Comparison of ENCODE assay signal across 31 cellular contexts in genomic region chr3:141257971-141258370, GRCh38. TPM values are rescaled to one million over a fixed set of nuclear protein-coding genes. Genes with fewer than 3 reads are reported as not detected.
DNase-seq lines count a peak whose midpoint lies in the region; ATAC-seq, FAIRE-seq and TF ChIP-seq lines count a peak whose summit lies in the region.
"Had no signal": no experiment of that assay in that cellular context is flagged by ENCODE, and none has a peak within 500 bp of the region (broad histone marks: within the 10 kb centered on the region; RNA-seq: fewer than 3 reads in every experiment).

No MANE protein-coding gene starts in this region.

- H3K4me3 Mint-ChIP-seq in T-helper 2 cell treated with Interferon-gamma antibody and Interleukin-4, amounts not matched to agents 5 μg/mL and 100 μg/mL, for 36 hours, result no peak overlapping the region
- H3K4me3 Mint-ChIP-seq in activated naive CD8-positive, alpha-beta T cell treated with anti-CD3 and anti-CD28 coated beads, Interleukin-2, amount 50 U/mL, for 24 hours, result no peak overlapping the region
- no peak overlapping the region for H3K4me3 Mint-ChIP-seq in activated naive CD8-positive, alpha-beta T cell treated with anti-CD3 and anti-CD28 coated beads for 36 hours
- H3K4me3 Mint-ChIP-seq in stimulated activated naive CD8-positive, alpha-beta T cell treated with anti-CD3 and anti-CD28 coated beads, Interleukin-15, amount 100 ng/mL, for 72 hours, result no peak overlapping the region
- H3K4me3 Mint-ChIP-seq: activated naive CD4-positive, alpha-beta T cell treated with anti-CD3 and anti-CD28 coated beads, Interleukin-2, amount 10 ng/mL, durations not matched to agents 7 days and 5 days; CD14-positive monocyte; H9; naive B cell; T-cell had no signal

- DNase-seq in T-helper 2 cell treated with Interferon-gamma antibody and Interleukin-4, amounts not matched to agents 5 μg/mL and 100 μg/mL, for 36 hours (ENCODE audit: low spot score), result peak; percentile 75
- DNase-seq in T-helper 2 cell, result no peak
- peak; percentile 37 for DNase-seq in activated naive CD8-positive, alpha-beta T cell treated with anti-CD3 and anti-CD28 coated beads, Interleukin-2, amount 50 U/mL, for 24 hours
- no peak for DNase-seq in activated naive CD8-positive, alpha-beta T cell treated with anti-CD3 and anti-CD28 coated beads for 36 hours
- no peak for DNase-seq in H1 (ENCODE audit: low read depth in 1 of 2, low spot score in 2 of 2)
- peak in 1 of 2 donors; percentile 35 for DNase-seq in stimulated activated naive CD8-positive, alpha-beta T cell treated with anti-CD3 and anti-CD28 coated beads, Interleukin-15, amount 100 ng/mL, for 72 hours
- no peak for DNase-seq in stomach
- no peak for DNase-seq in NCI-H2081 treated with DMSO at 0.1 percent for 48 hours (lab: John Stamatoyannopoulos, UW)
- DNase-seq: activated CD4-positive, CD25-positive, alpha-beta regulatory T cell treated with anti-CD3 and anti-CD28 coated beads, Interleukin-2, amount 50 U/mL, for 72 hours; activated naive CD4-positive, alpha-beta T cell treated with anti-CD3 and anti-CD28 coated beads, Interleukin-2, amount 10 ng/mL, durations not matched to agents 7 days and 5 days; Calu3; colonic mucosa; DMS79 treated with DMSO at 0.1 percent for 48 hours; effector CD8-positive, alpha-beta T cell; glutamatergic neuron; H9; left ventricle myocardium superior; naive B cell; NCI-H1417; NCI-H446; NCI-H82; occipital lobe; RPMI8226; T-cell; testis had no signal

- no peak overlapping the region for H2BK120ac ChIP-seq in H1 (replicated peaks; ENCODE audit: low read depth, low read length)

- no peak overlapping the region; the same call in 1 of the 2 replicates for H4K8ac ChIP-seq in H1 (ENCODE audit: extremely low read depth, insufficient read depth, low read length)

- CTCF ChIA-PET in H1 (lab: Charles Lee; ENCODE audit: partially characterized antibody), result interaction anchor here (0.6 to 6.3 kb wide), 8 partner anchors 9 to 469 kb away, joined by 3 to 39 read pairs (median 5); partner anchors contain the start of gene PXYLP1

- no peaks in the 10 kb centered on the region for H3K9me3 Mint-ChIP-seq in T-helper 2 cell treated with Interferon-gamma antibody and Interleukin-4, amounts not matched to agents 5 μg/mL and 100 μg/mL, for 36 hours
- no peaks in the 10 kb centered on the region for H3K9me3 Mint-ChIP-seq in activated naive CD8-positive, alpha-beta T cell treated with anti-CD3 and anti-CD28 coated beads, Interleukin-2, amount 50 U/mL, for 24 hours
- H3K9me3 Mint-ChIP-seq in activated naive CD8-positive, alpha-beta T cell treated with anti-CD3 and anti-CD28 coated beads for 36 hours, result no peaks in the 10 kb centered on the region
- H3K9me3 Mint-ChIP-seq in stimulated activated naive CD8-positive, alpha-beta T cell treated with anti-CD3 and anti-CD28 coated beads, Interleukin-15, amount 100 ng/mL, for 72 hours, result no peaks in the 10 kb centered on the region
- H3K9me3 Mint-ChIP-seq: activated naive CD4-positive, alpha-beta T cell treated with anti-CD3 and anti-CD28 coated beads, Interleukin-2, amount 10 ng/mL, durations not matched to agents 7 days and 5 days; H9; naive B cell; T-cell had no signal

- H2BK20ac ChIP-seq in H1 (ENCODE audit: low read length), result no peak overlapping the region

- 0 out of 2 replicates have a peak overlapping the region, but pooled peaks have one; percentile 43 for H2AK5ac ChIP-seq in H1 (ENCODE audit: low read depth, low read length)

- POLR2A ChIA-PET in H1 (lab: Charles Lee; ENCODE audit: partially characterized antibody), result interaction anchor here (1.8 kb wide), 1 partner anchor 9 kb away, joined by 6 read pairs; no protein-coding TSS in a partner anchor

- H2BK5ac ChIP-seq in H1 (ENCODE audit: low read depth, low read length), result no peak overlapping the region

- H4K5ac ChIP-seq in H1 (ENCODE audit: insufficient read length, low read depth, low read length), result no peak overlapping the region

- ATAC-seq in activated naive CD8-positive, alpha-beta T cell treated with anti-CD3 and anti-CD28 coated beads, Interleukin-2, amount 50 U/mL, for 24 hours, result peak; percentile 51
- peak; percentile 30 for ATAC-seq in stimulated activated naive CD8-positive, alpha-beta T cell treated with anti-CD3 and anti-CD28 coated beads, Interleukin-15, amount 100 ng/mL, for 72 hours
- ATAC-seq: left ventricle myocardium superior, T-cell had no signal

- H3K36me3 Mint-ChIP-seq in T-helper 2 cell treated with Interferon-gamma antibody and Interleukin-4, amounts not matched to agents 5 μg/mL and 100 μg/mL, for 36 hours (ENCODE audit: low read depth), result peaks cover 23% of the 10 kb centered on the region
- peaks cover 3% of the 10 kb centered on the region for H3K36me3 Mint-ChIP-seq in activated naive CD8-positive, alpha-beta T cell treated with anti-CD3 and anti-CD28 coated beads, Interleukin-2, amount 50 U/mL, for 24 hours (ENCODE audit: low read depth)
- peaks cover 13% of the 10 kb centered on the region for H3K36me3 Mint-ChIP-seq in activated naive CD8-positive, alpha-beta T cell treated with anti-CD3 and anti-CD28 coated beads for 36 hours
- H3K36me3 Mint-ChIP-seq: naive B cell had no signal

- H3K4me1 Mint-ChIP-seq in T-helper 2 cell treated with Interferon-gamma antibody and Interleukin-4, amounts not matched to agents 5 μg/mL and 100 μg/mL, for 36 hours (ENCODE audit: low read depth), result peaks cover 76% of the 10 kb centered on the region
- peaks cover 39% of the 10 kb centered on the region for H3K4me1 Mint-ChIP-seq in activated naive CD8-positive, alpha-beta T cell treated with anti-CD3 and anti-CD28 coated beads, Interleukin-2, amount 50 U/mL, for 24 hours
- peaks cover 37% of the 10 kb centered on the region for H3K4me1 Mint-ChIP-seq in activated naive CD8-positive, alpha-beta T cell treated with anti-CD3 and anti-CD28 coated beads for 36 hours
- peaks cover 64% of the 10 kb centered on the region for H3K4me1 Mint-ChIP-seq in stimulated activated naive CD8-positive, alpha-beta T cell treated with anti-CD3 and anti-CD28 coated beads, Interleukin-15, amount 100 ng/mL, for 72 hours
- H3K4me1 Mint-ChIP-seq: naive B cell had no signal

- no peak for TF ChIP-seq RAD21 in H1 (IDR thresholded peaks at IDR 0.05 in 1 of 2, conservative IDR thresholded peaks at IDR 0.05 in 1 of 2; ENCODE audit: low read depth in 2 of 2, low read length in 2 of 2)

- H3K27me3 ChIP-seq in H1 (replicated peaks in 1 of 4; ENCODE audit: control insufficient read depth in 3 of 4, extremely low read depth in 1 of 4, insufficient read depth in 3 of 4, low read length in 3 of 4) (no peaks in the 10 kb centered on the region), stomach (no peaks in the 10 kb centered on the region)
- H3K27me3 ChIP-seq: colonic mucosa, SJSA1, testis, vagina had no signal

- FAIRE-seq in H1 (lab: Jason Lieb, UNC), result no peak
- FAIRE-seq: keratinocyte, TTC549 had no signal

- H2BK15ac ChIP-seq in H1 (ENCODE audit: low read length), result no peak overlapping the region

- no peak for TF ChIP-seq EP300 in H1 (IDR thresholded peaks at IDR 0.05; ENCODE audit: borderline replicate concordance in 1 of 2, low read depth in 2 of 2, low read length in 2 of 2)
- no peak for TF ChIP-seq EP300 in stomach (IDR thresholded peaks at IDR 0.05)

- H3K4me1 ChIP-seq in H1 (replicated peaks in 1 of 4; ENCODE audit: control insufficient read depth in 3 of 4, insufficient read depth in 4 of 4, low read length in 3 of 4) (peaks cover 0 to 5% (median 0%) of the 10 kb centered on the region in 4 experiments; a peak in 3 of 7 replicates), stomach (no peaks in the 10 kb centered on the region)
- H3K4me1 ChIP-seq: colonic mucosa, testis, vagina had no signal

- no peak overlapping the region for H3K4me2 ChIP-seq in H1 (ENCODE audit: insufficient read depth in 1 of 2, low read depth in 2 of 2, low read length in 2 of 2)

- H4K91ac ChIP-seq in H1 (replicated peaks; ENCODE audit: insufficient read length, low read length), result no peak overlapping the region

- intact Hi-C loops in stomach (cut with DNase I; ENCODE audit: low total_unique reads), result no loop called here

- H3K23me2 ChIP-seq in H1 (ENCODE audit: low read depth, low read length), result no peaks in the 10 kb centered on the region

- H3K9me3 ChIP-seq in H1 (ENCODE audit: insufficient read depth in 2 of 2, low read depth in 1 of 2, low read length in 1 of 2) (no peaks in the 10 kb centered on the region), stomach (no peaks in the 10 kb centered on the region)
- H3K9me3 ChIP-seq: colonic mucosa, SJSA1, testis, vagina had no signal

- TF ChIP-seq POLR2A in H1 (IDR thresholded peaks at IDR 0.05; ENCODE audit: control extremely low read depth in 1 of 2, low read depth in 2 of 2, low read length in 2 of 2), result no peak
- no peak for TF ChIP-seq POLR2A in stomach (IDR thresholded peaks at IDR 0.05)

- H3K4me3 ChIP-seq in H1 (ENCODE audit: extremely low read depth in 1 of 4, insufficient read depth in 2 of 4, low read depth in 3 of 4, low read length in 4 of 4), result no peak overlapping the region
- H3K4me3 ChIP-seq in stomach, result no peak overlapping the region
- H3K4me3 ChIP-seq: colonic mucosa, SJSA1, testis, vagina had no signal

- H3K27me3 Mint-ChIP-seq in T-helper 2 cell treated with Interferon-gamma antibody and Interleukin-4, amounts not matched to agents 5 μg/mL and 100 μg/mL, for 36 hours (ENCODE audit: low read depth), result no peaks in the 10 kb centered on the region
- no peaks in the 10 kb centered on the region for H3K27me3 Mint-ChIP-seq in activated naive CD8-positive, alpha-beta T cell treated with anti-CD3 and anti-CD28 coated beads, Interleukin-2, amount 50 U/mL, for 24 hours
- no peaks in the 10 kb centered on the region for H3K27me3 Mint-ChIP-seq in activated naive CD8-positive, alpha-beta T cell treated with anti-CD3 and anti-CD28 coated beads for 36 hours
- no peaks in the 10 kb centered on the region for H3K27me3 Mint-ChIP-seq in stimulated activated naive CD8-positive, alpha-beta T cell treated with anti-CD3 and anti-CD28 coated beads, Interleukin-15, amount 100 ng/mL, for 72 hours
- H3K27me3 Mint-ChIP-seq: activated naive CD4-positive, alpha-beta T cell treated with anti-CD3 and anti-CD28 coated beads, Interleukin-2, amount 10 ng/mL, durations not matched to agents 7 days and 5 days; naive B cell; T-cell had no signal

- TF ChIP-seq CTCF in H1 (IDR thresholded peaks at IDR 0.05; ENCODE audit: control extremely low read depth in 1 of 3, insufficient read depth in 1 of 3, low read depth in 1 of 3, low read length in 3 of 3) (no peak), stomach (IDR thresholded peaks at IDR 0.05) (no peak)

- H2BK12ac ChIP-seq in H1 (ENCODE audit: low read depth, low read length), result no peak overlapping the region

- H3K23ac ChIP-seq in H1 (ENCODE audit: insufficient read length), result no peak overlapping the region

- no peak overlapping the region for H3K14ac ChIP-seq in H1 (ENCODE audit: insufficient read length)

- no peak overlapping the region for H3K18ac ChIP-seq in H1 (ENCODE audit: extremely low read depth, low read length)

- H3K4ac ChIP-seq in H1 (replicated peaks; ENCODE audit: insufficient read length, low read depth, low read length), result no peak overlapping the region

- H3K9ac ChIP-seq in H1 (replicated peaks in 1 of 4; ENCODE audit: extremely low read depth in 1 of 4, low read depth in 3 of 4, low read length in 3 of 4), result no peak overlapping the region

- H4K20me1 ChIP-seq in H1 (replicated peaks in 1 of 2; ENCODE audit: control insufficient read depth in 1 of 2, insufficient read depth in 2 of 2, low read length in 2 of 2), result peaks cover 2% of the 10 kb centered on the region in 2 experiments

- peaks cover 0 to 6% (median 4%) of the 10 kb centered on the region in 4 experiments; a peak in 2 of 8 replicates for H3K36me3 ChIP-seq in H1 (ENCODE audit: control insufficient read depth in 2 of 4, insufficient read depth in 4 of 4, low read length in 3 of 4)
- H3K36me3 ChIP-seq in stomach, result peaks cover 0 to 21% (median 13%) of the 10 kb centered on the region in 4 donors
- H3K36me3 ChIP-seq: colonic mucosa, SJSA1, vagina had no signal

- H2AFZ ChIP-seq in H1 (ENCODE audit: low read length), result no peak overlapping the region

- no peaks in the 10 kb centered on the region; the same call in 1 of the 2 replicates for H3K79me1 ChIP-seq in H1 (ENCODE audit: low read depth, low read length)

- H3K27ac Mint-ChIP-seq in T-helper 2 cell treated with Interferon-gamma antibody and Interleukin-4, amounts not matched to agents 5 μg/mL and 100 μg/mL, for 36 hours, result peak overlapping the region; percentile 56
- H3K27ac Mint-ChIP-seq in activated naive CD8-positive, alpha-beta T cell treated with anti-CD3 and anti-CD28 coated beads, Interleukin-2, amount 50 U/mL, for 24 hours, result no peak overlapping the region
- no peak overlapping the region for H3K27ac Mint-ChIP-seq in activated naive CD8-positive, alpha-beta T cell treated with anti-CD3 and anti-CD28 coated beads for 36 hours
- H3K27ac Mint-ChIP-seq in stimulated activated naive CD8-positive, alpha-beta T cell treated with anti-CD3 and anti-CD28 coated beads, Interleukin-15, amount 100 ng/mL, for 72 hours, result no peak overlapping the region
- H3K27ac Mint-ChIP-seq: activated naive CD4-positive, alpha-beta T cell treated with anti-CD3 and anti-CD28 coated beads, Interleukin-2, amount 10 ng/mL, durations not matched to agents 7 days and 5 days had no signal

- WGBS in H1 (ENCODE audit: extremely low coverage in 1 of 2, insufficient coverage in 1 of 2, insufficient read length in 1 of 2, insufficient replicate concordance in 2 of 2, low coverage in 1 of 2, low lambda C conversion rate in 2 of 2, missing lambda C conversion rate in 1 of 2), 2 experiments, result 88% methylated on average over 8 of the region's 8 CpGs; no CpG with 5 or more reads in 1 of the 2 experiments
- 69 to 93% (median 88%) methylated on average over 3 to 8 of the region's 8 CpGs for WGBS in stomach, 5 donors

- 0 out of 4 replicates have a peak, but pooled peaks cover 0 to 2% of the 10 kb centered on the region in 2 experiments for H3K79me2 ChIP-seq in H1 (ENCODE audit: control insufficient read depth in 1 of 2, insufficient read depth in 2 of 2, low read length in 2 of 2)

- no peak overlapping the region for H3K56ac ChIP-seq in H1 (replicated peaks; ENCODE audit: insufficient read length, low read depth, low read length)

- H3K27ac ChIP-seq in H1 (ENCODE audit: low read depth, low read length) (no peak overlapping the region), stomach (no peak overlapping the region)
- H3K27ac ChIP-seq: 22Rv1, colonic mucosa, SJSA1, testis, vagina had no signal

RNA-seq across cellular contexts. Expression of gene PXYLP1, which starts 26.3 kb away (rescaled TPM):
- 10 to 100 TPM in 1 of 2 experiments, 1 to 10 TPM in 1; 9.9 to 10.5 TPM for total RNA-seq in activated naive CD8-positive, alpha-beta T cell treated with anti-CD3 and anti-CD28 coated beads for 36 hours
- total RNA-seq in H1 (2021; fragmentation: NEBNext Ultra II Directional; extraction: Animal tissue kit (Norgen Biotek cat#: 25700)), result 17.6 and 19.4 TPM in 2 replicates
- polyA plus RNA-seq in H1 (2011; rRNA removed), result 16.8 and 20.6 TPM in 2 replicates
- polyA plus RNA-seq in H1 (2011; cell fraction: cytosol; rRNA removed), result 18.1 TPM
- 30.8 TPM for polyA plus RNA-seq in H1 (2011; cell fraction: nucleus; rRNA removed)
- 18.8 to 25.9 TPM (median 21.0 TPM) in 4 replicates for polyA plus RNA-seq in H1 (2012, experiment 1 of 2)
- 5.4 TPM for polyA plus RNA-seq in H1 (2012, experiment 2 of 2)
- 16.3 TPM for polyA plus RNA-seq in H1 (2013, experiment 1 of 2)
- polyA plus RNA-seq in H1 (2013, experiment 2 of 2), result 20.1 TPM
- 42.6 and 54.1 TPM in 2 replicates for polyA minus RNA-seq in H1 (2011; rRNA and poly(A)+ RNA removed)
- polyA minus RNA-seq in H1 (2011; cell fraction: cytosol; rRNA and poly(A)+ RNA removed), result 22.2 TPM
- 28.9 TPM for polyA minus RNA-seq in H1 (2011; cell fraction: nucleus; rRNA and poly(A)+ RNA removed)
- total RNA-seq in stomach, result 10 to 100 TPM in 2 of 5 donors, 1 to 10 TPM in 2, under 1 TPM in 1; 0.58 to 24.8 (median 5.3) TPM
- polyA plus RNA-seq in stomach, result 1 to 10 TPM; 1.7 to 3.1 (median 2.6) TPM

Comparison
In these comparisons a context has a peak if more than half of its experiments do, and no peak if none do; other contexts are left out.
1. DNase-seq: peak in T-helper 2 cell treated with Interferon-gamma antibody and Interleukin-4, amounts not matched to agents 5 μg/mL and 100 μg/mL, for 36 hours (single experiment) and activated naive CD8-positive, alpha-beta T cell treated with anti-CD3 and anti-CD28 coated beads, Interleukin-2, amount 50 U/mL, for 24 hours (single experiment); none in T-helper 2 cell (0 of 5), activated naive CD8-positive, alpha-beta T cell treated with anti-CD3 and anti-CD28 coated beads for 36 hours (single experiment), H1 (0 of 2), stomach (single experiment) and NCI-H2081 treated with DMSO at 0.1 percent for 48 hours (single experiment).